In the genomic region with DNA sequence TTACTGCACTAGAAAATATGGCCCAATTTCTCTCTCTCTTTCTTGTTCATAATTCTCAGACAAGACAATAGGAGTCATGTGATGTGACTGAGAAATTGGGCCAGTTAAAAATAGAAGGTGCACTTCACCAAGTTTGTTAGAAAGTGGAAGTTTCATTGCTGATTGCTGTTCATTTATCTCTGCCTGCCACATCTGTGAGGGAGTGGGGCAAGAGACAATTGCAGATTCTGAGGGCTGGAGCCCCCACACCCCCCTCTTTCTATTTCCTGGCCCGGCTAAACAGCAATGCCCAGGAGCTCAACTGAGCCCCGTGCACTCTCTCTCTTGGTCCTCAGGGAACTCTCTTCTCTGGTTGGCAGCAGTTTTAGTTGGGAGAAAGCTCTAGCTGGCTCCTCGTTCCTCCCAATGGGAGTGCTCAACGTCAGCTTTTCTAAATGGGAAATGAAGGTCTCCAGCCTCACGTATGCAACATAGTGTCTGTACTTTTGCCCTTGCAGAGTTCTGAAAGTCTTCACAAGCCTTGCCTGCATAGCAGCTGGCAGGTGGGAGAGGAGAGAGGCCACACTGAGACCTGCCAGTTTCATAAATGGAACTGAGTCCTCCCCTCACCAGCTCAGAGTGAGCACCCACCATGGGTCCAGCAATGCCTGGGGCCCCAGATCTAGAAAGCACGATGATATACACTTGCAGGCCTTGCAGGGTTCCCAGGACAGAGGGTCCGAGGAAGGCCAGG, we compare ENCODE assay signal across 13 cellular contexts.
DNase-seq lines count a peak whose midpoint lies in the region; ATAC-seq and TF ChIP-seq lines count a peak whose summit lies in the region.
"Had no signal": no experiment of that assay in that cellular context is flagged by ENCODE, and none has a peak within 500 bp of the region (broad histone marks: within the 10 kb centered on the region; RNA-seq: fewer than 3 reads in every experiment).

No MANE protein-coding gene starts in this region.

- H3K36me3 ChIP-seq in ovary: no peaks in the 10 kb centered on the region

- WGBS in ovary, 3 donors: 46 to 50% (median 46%) methylated on average over 7 of the region's 7 CpGs

- peak; percentile 65 for DNase-seq in GM13976 (ENCODE audit: low spot score)
- DNase-seq in GM20000 (ENCODE audit: low spot score): peak; percentile 59
- DNase-seq in SKM-1 treated with dmso at 0.1 percent for 144 hours (lab: John Stamatoyannopoulos, UW; ENCODE audit: unreplicated experiment): peak; percentile 52
- DNase-seq in SW480 (ENCODE audit: low spot score): no peak
- DNase-seq in ovary: no peak
- DNase-seq in left lobe of liver (ENCODE audit: low spot score): no peak
- no peak for DNase-seq in HUDEP-2 (lab: John Stamatoyannopoulos, UW; ENCODE audit: unreplicated experiment in 76 of 76)
- DNase-seq: activated CD4-positive, alpha-beta T cell treated with anti-CD3 and anti-CD28 coated beads, Interleukin-2, amount 10 ng/mL, durations not matched to agents 24 days and 14 days; CD4-positive, alpha-beta T cell; natural killer cell; NCI-H774 had no signal

- in situ Hi-C loops in GM13976 (cut with MboI; ENCODE audit: low sequenced_read_pairs, unreplicated experiment): no loop called here

- TF ChIP-seq POLR2A in ovary (IDR thresholded peaks at IDR 0.05): no peak

- peaks cover 2% of the 10 kb centered on the region for H3K4me1 ChIP-seq in ovary (ENCODE audit: insufficient read depth)

- H3K27me3 ChIP-seq in ovary: no peaks in the 10 kb centered on the region

- intact Hi-C loops in ovary (cut with DNase I): no loop called here

- no peaks in the 10 kb centered on the region for H3K9me3 ChIP-seq in ovary

- no peak overlapping the region for H3K27ac ChIP-seq in ovary
- H3K27ac ChIP-seq: HL-60 had no signal

- H3K4me3 ChIP-seq in ovary: no peak overlapping the region

- TF ChIP-seq CTCF in GM13976 (IDR thresholded peaks at IDR 0.05; ENCODE audit: borderline replicate concordance, control extremely low read depth, extremely low read depth, insufficient read depth, missing control alignments) (no peak), GM20000 (IDR thresholded peaks at IDR 0.05; ENCODE audit: extremely low read depth, missing control alignments) (no peak), ovary (IDR thresholded peaks at IDR 0.05) (no peak)

- ATAC-seq in HG03095 (IDR thresholded peaks at IDR 0.05; ENCODE audit: unreplicated experiment) (peak; percentile 91), left lobe of liver (no peak)
- ATAC-seq: natural killer cell had no signal

- TF ChIP-seq EP300 in ovary (IDR thresholded peaks at IDR 0.05): no peak

Comparison
In these comparisons a context has a peak if more than half of its experiments do, and no peak if none do; other contexts are left out.
1. DNase-seq: peak in GM13976 (single experiment), GM20000 (single experiment) and SKM-1 treated with dmso at 0.1 percent for 144 hours (single experiment); none in SW480 (single experiment), ovary (0 of 5), left lobe of liver (single experiment) and HUDEP-2 (0 of 76).